In the genomic region with DNA sequence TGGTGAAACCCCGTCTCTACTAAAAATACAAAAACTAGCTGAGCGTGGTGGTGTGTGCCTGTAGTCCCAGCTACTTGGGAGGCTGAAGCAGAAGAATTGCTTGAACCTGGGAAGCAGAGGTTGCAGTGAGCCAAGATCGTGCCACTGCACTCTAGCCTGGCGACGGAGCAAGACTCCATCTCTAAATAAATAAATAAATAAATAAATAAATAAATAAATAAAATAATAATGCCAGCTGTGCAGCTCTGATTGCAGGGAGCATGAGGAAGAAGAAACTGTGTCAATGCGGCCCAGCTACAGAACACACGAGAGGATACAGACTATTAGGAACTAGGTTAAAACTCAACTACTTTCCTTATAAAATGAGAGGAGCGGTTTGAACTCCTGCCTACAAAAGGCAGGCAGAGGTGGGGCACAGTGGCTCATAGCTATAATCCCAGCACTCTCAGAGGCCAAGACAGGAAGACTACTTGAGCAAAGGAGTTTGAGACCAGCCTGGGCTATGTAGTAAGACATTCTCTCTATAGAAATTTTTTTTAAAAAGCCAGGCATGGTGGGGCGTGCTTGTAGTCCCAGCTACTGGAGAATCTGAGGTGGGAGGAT, we compare ENCODE assay signal across 1 cellular context. TPM values are rescaled to one million over a fixed set of nuclear protein-coding genes. Genes with fewer than 3 reads are reported as not detected.
"Had no signal": no experiment of that assay in that cellular context is flagged by ENCODE, and none has a peak within 500 bp of the region (broad histone marks: within the 10 kb centered on the region; RNA-seq: fewer than 3 reads in every experiment).

No MANE protein-coding gene starts in this region.

RNA-seq across cellular contexts. Expression of a gene that starts 34.6 kb away (rescaled TPM):
- total RNA-seq: bronchial epithelial cell had no signal
